16 cellular contexts compared by ENCODE assay signal in genomic region chr22:22771696-22772377, GRCh38.
DNase-seq lines count a peak whose midpoint lies in the region; ATAC-seq, FAIRE-seq and TF ChIP-seq lines count a peak whose summit lies in the region.
"Had no signal": no experiment of that assay in that cellular context is flagged by ENCODE, and none has a peak within 500 bp of the region (broad histone marks: within the 10 kb centered on the region; RNA-seq: fewer than 3 reads in every experiment).

No MANE protein-coding gene starts in this region.

- intact Hi-C loops in Right ventricle myocardium inferior (cut with DNase I) (no loop called here), GM12878 (cut with micrococcal nuclease; ENCODE audit: unreplicated experiment) (loop anchor here (10.0 kb wide), 1 partner anchor 353 kb away; no protein-coding TSS in a partner anchor), kidney (cut with DNase I) (no loop called here)

- TF ChIP-seq POLR2A in GM12878 (IDR thresholded peaks at IDR 0.05; ENCODE audit: low read depth, low read length), result no peak

- no peak overlapping the region for H3K4me2 ChIP-seq in GM12878 (ENCODE audit: control insufficient read depth, insufficient read depth)

- H3K27ac ChIP-seq in right atrium auricular region (no peak overlapping the region), GM12878 (ENCODE audit: control insufficient read depth, insufficient read depth) (no peak overlapping the region), kidney (ENCODE audit: low read depth in 2 of 2, low read length in 2 of 2) (no peak overlapping the region)

- H4K20me1 ChIP-seq in GM12878 (ENCODE audit: control insufficient read depth, insufficient read depth), result no peaks in the 10 kb centered on the region

- no peak for TF ChIP-seq RAD21 in GM12878 (IDR thresholded peaks at IDR 0.05; ENCODE audit: insufficient read depth, low read depth, low read length)

- DNase-seq in right atrium auricular region (ENCODE audit: low spot score) (peak; percentile 18), Right ventricle myocardium inferior (ENCODE audit: missing footprints) (no peak), GM12878 (ENCODE audit: low read depth, low spot score) (no peak), kidney (peak; percentile 61), GF-D8 (lab: John Stamatoyannopoulos, UW) (no peak), NCI-H82 (lab: John Stamatoyannopoulos, UW) (no peak)
- DNase-seq in central memory CD4-positive, alpha-beta T cell, result no peak
- DNase-seq: DMS53, H7, NCI-H1417, NCI-H2029, NCI-H510A treated with DMSO at 0.1 percent for 48 hours, SIG-M5 had no signal

- H3K36me3 ChIP-seq in right atrium auricular region (no peaks in the 10 kb centered on the region), GM12878 (ENCODE audit: control insufficient read depth in 2 of 2, insufficient read depth in 2 of 2, low read length in 1 of 2) (no peaks in the 10 kb centered on the region), kidney (ENCODE audit: control insufficient read depth in 1 of 2, insufficient read depth in 2 of 2, low read length in 2 of 2) (no peaks in the 10 kb centered on the region)

- SMC1A ChIA-PET in GM12878 (lab: Charles Lee; ENCODE audit: uncharacterized antibody, unreplicated experiment), result interaction anchor here (0.6 to 0.8 kb wide), 5 partner anchors 14 to 188 kb away, joined by 3 read pairs; no protein-coding TSS in a partner anchor

- H3K27me3 ChIP-seq in right atrium auricular region (no peaks in the 10 kb centered on the region), GM12878 (replicated peaks in 1 of 2; ENCODE audit: control insufficient read depth in 2 of 2, insufficient read depth in 2 of 2, low read length in 1 of 2) (no peaks in the 10 kb centered on the region)

- H3K79me2 ChIP-seq in GM12878 (ENCODE audit: control insufficient read depth, insufficient read depth, low read length), result no peaks in the 10 kb centered on the region

- no peak overlapping the region for H2AFZ ChIP-seq in GM12878 (ENCODE audit: control insufficient read depth, low read depth, low read length)

- WGBS in GM12878 (ENCODE audit: insufficient coverage, insufficient replicate concordance, low lambda C conversion rate, missing lambda C conversion rate), result 17% methylated on average over 3 of the region's 4 CpGs

- CTCF ChIA-PET in GM12878 (lab: Yijun Ruan, JAX), result interaction anchor here (0.6 to 4.8 kb wide), 11 partner anchors 12 to 280 kb away, joined by 3 to 80 read pairs (median 5); no protein-coding TSS in a partner anchor

- no peaks in the 10 kb centered on the region for H3K4me1 ChIP-seq in right atrium auricular region
- no peaks in the 10 kb centered on the region for H3K4me1 ChIP-seq in GM12878 (ENCODE audit: control insufficient read depth, insufficient read depth, low read length)
- no peaks in the 10 kb centered on the region for H3K4me1 ChIP-seq in kidney (ENCODE audit: control insufficient read depth in 1 of 2, insufficient read depth in 1 of 2, low read depth in 1 of 2, low read length in 2 of 2)

- no peak for TF ChIP-seq EP300 in GM12878 (IDR thresholded peaks at IDR 0.05; ENCODE audit: borderline replicate concordance in 1 of 2, control insufficient read depth in 1 of 2, low read depth in 2 of 2, low read length in 2 of 2)

- no peak for FAIRE-seq in GM12878 (lab: Jason Lieb, UNC)
- no peak for FAIRE-seq in kidney (lab: Jason Lieb, UNC)
- FAIRE-seq: G401.6, RCC 7860 had no signal

- ATAC-seq in Right ventricle myocardium inferior, result no peak
- no peak for ATAC-seq in GM12878
- no peak for ATAC-seq in GM18511 (IDR thresholded peaks at IDR 0.05; ENCODE audit: unreplicated experiment)

- H3K9ac ChIP-seq in GM12878 (ENCODE audit: control insufficient read depth, insufficient read depth, low read length) (no peak overlapping the region), kidney (ENCODE audit: low read length in 2 of 2) (no peak overlapping the region)

- H3K4me3 ChIP-seq in right atrium auricular region (no peak overlapping the region), GM12878 (no peak overlapping the region), kidney (ENCODE audit: low read length in 2 of 2) (no peak overlapping the region)

- in situ Hi-C loops in GM12878 (cut with MboI), result no loop called here

- POLR2A ChIA-PET in GM12878 (lab: Charles Lee), result interaction anchor here (0.6 kb wide), 1 partner anchor 185 kb away, joined by 4 read pairs; no protein-coding TSS in a partner anchor

- TF ChIP-seq CTCF in right atrium auricular region (IDR thresholded peaks at IDR 0.05) (no peak), GM12878 (IDR thresholded peaks at IDR 0.05 in 2 of 3, conservative IDR thresholded peaks at IDR 0.05 in 1 of 3; ENCODE audit: control insufficient read depth in 2 of 3, extremely low read depth in 1 of 3, insufficient read depth in 1 of 3, low read depth in 3 of 3, low read length in 3 of 3) (no peak), kidney (IDR thresholded peaks at IDR 0.05; ENCODE audit: borderline replicate concordance, extremely low read depth, insufficient read depth) (no peak)

- no TSS peak for BruUV-seq in GM12878 (replicated peaks; lab: Mats Ljungman, UMichigan)

- RAD21 ChIA-PET in GM12878 (lab: Charles Lee; ENCODE audit: unreplicated experiment), result interaction anchor here (1.2 kb wide), 1 partner anchor 77 kb away, joined by 3 read pairs; no protein-coding TSS in a partner anchor

- H3K9me3 ChIP-seq in right atrium auricular region, result no peaks in the 10 kb centered on the region
- no peaks in the 10 kb centered on the region for H3K9me3 ChIP-seq in GM12878 (replicated peaks; ENCODE audit: control insufficient read depth, insufficient read depth, low read length)
- H3K9me3 ChIP-seq in kidney (ENCODE audit: control insufficient read depth in 1 of 2, low read length in 2 of 2), result no peaks in the 10 kb centered on the region

TF ChIP-seq in GM12878, 131 proteins besides CTCF, POLR2A, EP300 and RAD21:
- TF ChIP-seq MEF2B (IDR thresholded peaks at IDR 0.05; ENCODE audit: partially characterized antibody, poor library complexity, severe bottlenecking) (peak; percentile 1), SRF (IDR thresholded peaks at IDR 0.05; ENCODE audit: low read depth in 2 of 2, low read length in 2 of 2) (no peak)

Comparison
In these comparisons a context has a peak if more than half of its experiments do, and no peak if none do; other contexts are left out.
1. DNase-seq: peak in right atrium auricular region (single experiment) and kidney (single experiment); none in Right ventricle myocardium inferior (single experiment), GM12878 (single experiment), GF-D8 (single experiment), NCI-H82 (single experiment) and central memory CD4-positive, alpha-beta T cell (single experiment).